Comparison of ENCODE assay signal across 8 cellular contexts in the genomic region with DNA sequence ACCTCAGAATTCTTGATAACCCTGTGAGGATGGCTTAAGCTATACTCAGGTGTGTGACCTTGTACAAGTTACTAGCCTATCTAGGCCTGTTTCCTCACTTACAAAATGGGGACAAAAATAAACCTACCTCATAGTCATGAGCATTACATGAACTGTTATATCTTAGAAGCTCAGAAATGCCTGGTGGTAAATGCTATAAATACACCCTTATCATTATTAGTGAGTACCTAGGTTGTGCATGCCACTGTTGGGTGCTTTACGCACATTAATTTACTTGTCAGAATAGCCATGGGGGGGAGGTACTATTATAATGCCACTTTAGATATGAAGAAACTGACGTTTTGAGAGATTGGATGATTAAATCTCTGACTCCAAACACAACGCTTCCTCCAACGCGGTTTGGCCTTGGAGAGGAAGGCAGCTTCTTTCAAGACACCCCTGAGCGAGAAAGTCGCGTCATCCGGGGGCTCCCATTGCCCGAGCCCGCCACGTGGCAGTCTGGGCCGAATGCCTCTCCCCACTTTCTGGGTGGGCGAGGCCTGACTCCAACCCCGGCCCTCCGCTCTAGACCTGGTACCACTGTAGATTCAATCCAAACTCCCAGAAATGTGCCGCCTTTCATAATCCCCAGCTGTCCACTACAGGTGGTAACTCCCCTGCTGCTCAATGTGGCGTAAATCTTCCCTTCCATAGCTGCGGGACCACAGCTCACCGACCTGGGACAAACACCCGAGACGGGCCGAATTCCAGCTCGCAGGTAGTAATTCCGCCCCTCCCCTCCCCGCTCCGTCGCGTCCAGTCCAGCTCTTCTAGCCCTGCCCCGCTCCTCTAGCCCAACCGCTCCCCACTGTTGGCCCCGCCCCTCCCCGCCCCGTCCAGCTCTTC. TPM values are rescaled to one million over a fixed set of nuclear protein-coding genes. Genes with fewer than 3 reads are reported as not detected.
A peak's percentile ranks its signal among the peaks of the same experiment; 100 is the strongest.
DNase-seq lines count a peak whose midpoint lies in the region; ATAC-seq, FAIRE-seq and TF ChIP-seq lines count a peak whose summit lies in the region.

No MANE protein-coding gene starts in this region.

- H3K27me3 ChIP-seq in parathyroid adenoma (ENCODE audit: control insufficient read depth, insufficient read depth, low read length) (no peaks in the 10 kb centered on the region), upper lobe of right lung (no peaks in the 10 kb centered on the region)

- peak overlapping the region; percentile 96 for H3K4me3 Mint-ChIP-seq in activated T-helper 2 cell treated with anti-CD3 and anti-CD28 coated beads, Interferon-gamma antibody, Interleukin-2, Interleukin-4, amounts not matched to agents 10 μg/mL and 5 μg/mL and 100 μg/mL, durations not matched to agents 14 hours and 24 hours and 36 hours (ENCODE audit: low read depth)

- H3K27ac ChIP-seq in parathyroid adenoma = peak overlapping the region; percentile 56
- peak overlapping the region; percentile 72 for H3K27ac ChIP-seq in upper lobe of right lung

- ATAC-seq in GM18520 (IDR thresholded peaks at IDR 0.05; ENCODE audit: unreplicated experiment) (peak; percentile 24), HG03039 (IDR thresholded peaks at IDR 0.05; ENCODE audit: unreplicated experiment) (peak; percentile 38), upper lobe of right lung (peak; percentile 91)

- H3K4me1 Mint-ChIP-seq in activated T-helper 2 cell treated with anti-CD3 and anti-CD28 coated beads, Interferon-gamma antibody, Interleukin-2, Interleukin-4, amounts not matched to agents 10 μg/mL and 5 μg/mL and 100 μg/mL, durations not matched to agents 14 hours and 24 hours and 36 hours (ENCODE audit: low read depth) = peaks cover 27% of the 10 kb centered on the region

- H3K4me3 ChIP-seq in AG10803 (ENCODE audit: low read length) (peak overlapping the region; percentile 94), parathyroid adenoma (ENCODE audit: low read depth, low read length) (peak overlapping the region; percentile 79), upper lobe of right lung (peak overlapping the region; percentile 67)

- H3K79me2 ChIP-seq in parathyroid adenoma = no peaks in the 10 kb centered on the region

- peak; percentile 36 for DNase-seq in AG10803 (ENCODE audit: low read depth)
- DNase-seq in NCI-H69 (lab: John Stamatoyannopoulos, UW) = peak; percentile 67
- DNase-seq in activated T-helper 2 cell treated with anti-CD3 and anti-CD28 coated beads, Interferon-gamma antibody, Interleukin-2, Interleukin-4, amounts not matched to agents 10 μg/mL and 5 μg/mL and 100 μg/mL, durations not matched to agents 14 hours and 24 hours and 36 hours (ENCODE audit: low spot score) = peak; percentile 62
- DNase-seq in frontal cortex (ENCODE audit: low spot score in 2 of 2) = peak; percentile 34 to 51
- DNase-seq in upper lobe of right lung = no peak

- peaks cover 2% of the 10 kb centered on the region for H3K4me1 ChIP-seq in parathyroid adenoma
- peaks cover 14% of the 10 kb centered on the region for H3K4me1 ChIP-seq in upper lobe of right lung

- intact Hi-C loops in activated T-helper 2 cell treated with anti-CD3 and anti-CD28 coated beads, Interferon-gamma antibody, Interleukin-2, Interleukin-4, amounts not matched to agents 10 μg/mL and 5 μg/mL and 100 μg/mL, durations not matched to agents 14 hours and 24 hours and 36 hours (cut with micrococcal nuclease) = loop anchor here (1.0 to 5.0 kb wide), 4 partner anchors 57 to 1448 kb away; a partner anchor contains a TSS
- intact Hi-C loops in upper lobe of right lung (cut with DNase I) = no loop called here

- no peak for FAIRE-seq in frontal cortex (lab: Jason Lieb, UNC)

- peaks cover 17% of the 10 kb centered on the region for H3K36me3 Mint-ChIP-seq in activated T-helper 2 cell treated with anti-CD3 and anti-CD28 coated beads, Interferon-gamma antibody, Interleukin-2, Interleukin-4, amounts not matched to agents 10 μg/mL and 5 μg/mL and 100 μg/mL, durations not matched to agents 14 hours and 24 hours and 36 hours (ENCODE audit: low read depth)

- H3K27me3 Mint-ChIP-seq in activated T-helper 2 cell treated with anti-CD3 and anti-CD28 coated beads, Interferon-gamma antibody, Interleukin-2, Interleukin-4, amounts not matched to agents 10 μg/mL and 5 μg/mL and 100 μg/mL, durations not matched to agents 14 hours and 24 hours and 36 hours (ENCODE audit: low read depth) = no peaks in the 10 kb centered on the region

- peak overlapping the region; percentile 97 for H3K27ac Mint-ChIP-seq in activated T-helper 2 cell treated with anti-CD3 and anti-CD28 coated beads, Interferon-gamma antibody, Interleukin-2, Interleukin-4, amounts not matched to agents 10 μg/mL and 5 μg/mL and 100 μg/mL, durations not matched to agents 14 hours and 24 hours and 36 hours

- H3K9me3 Mint-ChIP-seq in activated T-helper 2 cell treated with anti-CD3 and anti-CD28 coated beads, Interferon-gamma antibody, Interleukin-2, Interleukin-4, amounts not matched to agents 10 μg/mL and 5 μg/mL and 100 μg/mL, durations not matched to agents 14 hours and 24 hours and 36 hours = no peaks in the 10 kb centered on the region

- peak overlapping the region; percentile 90 for H2AFZ ChIP-seq in parathyroid adenoma

- H3K9me3 ChIP-seq in parathyroid adenoma (ENCODE audit: control insufficient read depth, low read length) (no peaks in the 10 kb centered on the region), upper lobe of right lung (no peaks in the 10 kb centered on the region)

- TF ChIP-seq CTCF in AG10803 (conservative IDR thresholded peaks at IDR 0.05; ENCODE audit: low read length) = no peak
- TF ChIP-seq CTCF in parathyroid adenoma (IDR thresholded peaks at IDR 0.05) = no peak
- TF ChIP-seq CTCF in upper lobe of right lung (IDR thresholded peaks at IDR 0.05) = no peak

- H3K36me3 ChIP-seq in parathyroid adenoma (ENCODE audit: control insufficient read depth, insufficient read depth, low read length) (no peaks in the 10 kb centered on the region), upper lobe of right lung (no peaks in the 10 kb centered on the region)

- peak overlapping the region; percentile 96 for H3K4me2 ChIP-seq in parathyroid adenoma (ENCODE audit: low read length)

- H3K9ac ChIP-seq in parathyroid adenoma = no peak overlapping the region

RNA-seq across cellular contexts. Expression of a gene that starts 0.8 kb away (rescaled TPM):
- total RNA-seq in activated T-helper 2 cell treated with anti-CD3 and anti-CD28 coated beads, Interferon-gamma antibody, Interleukin-2, Interleukin-4, amounts not matched to agents 10 μg/mL and 5 μg/mL and 100 μg/mL, durations not matched to agents 14 hours and 24 hours and 36 hours = 48.0 and 49.0 TPM in 2 replicates
- total RNA-seq in frontal cortex (0.82 TPM), upper lobe of right lung (1.0 TPM)

RNA-seq across cellular contexts. Expression of a gene that starts 43.7 kb away (rescaled TPM):
- total RNA-seq in activated T-helper 2 cell treated with anti-CD3 and anti-CD28 coated beads, Interferon-gamma antibody, Interleukin-2, Interleukin-4, amounts not matched to agents 10 μg/mL and 5 μg/mL and 100 μg/mL, durations not matched to agents 14 hours and 24 hours and 36 hours = 0.18 TPM in 1 of 2 replicates, not detected in the other
- 2.4 TPM for total RNA-seq in frontal cortex
- total RNA-seq in upper lobe of right lung = 2.7 TPM

RNA-seq across cellular contexts. Expression of a gene that starts 48.6 kb away (rescaled TPM):
- 67.0 and 67.8 TPM in 2 replicates for total RNA-seq in activated T-helper 2 cell treated with anti-CD3 and anti-CD28 coated beads, Interferon-gamma antibody, Interleukin-2, Interleukin-4, amounts not matched to agents 10 μg/mL and 5 μg/mL and 100 μg/mL, durations not matched to agents 14 hours and 24 hours and 36 hours
- total RNA-seq in frontal cortex (40.4 TPM), upper lobe of right lung (63.0 TPM)

RNA-seq across cellular contexts. Expression of a gene that starts 56.6 kb away (rescaled TPM):
- 70.1 and 70.6 TPM in 2 replicates for total RNA-seq in activated T-helper 2 cell treated with anti-CD3 and anti-CD28 coated beads, Interferon-gamma antibody, Interleukin-2, Interleukin-4, amounts not matched to agents 10 μg/mL and 5 μg/mL and 100 μg/mL, durations not matched to agents 14 hours and 24 hours and 36 hours
- total RNA-seq in frontal cortex (51.0 TPM), upper lobe of right lung (53.6 TPM)

RNA-seq across cellular contexts. Expression of a gene that starts 56.7 kb away (rescaled TPM):
- total RNA-seq in activated T-helper 2 cell treated with anti-CD3 and anti-CD28 coated beads, Interferon-gamma antibody, Interleukin-2, Interleukin-4, amounts not matched to agents 10 μg/mL and 5 μg/mL and 100 μg/mL, durations not matched to agents 14 hours and 24 hours and 36 hours = 262 and 275 TPM in 2 replicates
- total RNA-seq in frontal cortex = 326 TPM
- 145 TPM for total RNA-seq in upper lobe of right lung

Comparison
In these comparisons a context has a peak if more than half of its experiments do, and no peak if none do; other contexts are left out.
1. ATAC-seq: peak in every context shown above with its lines; median percentile 91 in upper lobe of right lung; 38 in HG03039; 24 in GM18520.
2. RNA of a gene that starts 0.8 kb away (total RNA-seq): 48.0 to 49.0 TPM in activated T-helper 2 cell treated with anti-CD3 and anti-CD28 coated beads, Interferon-gamma antibody, Interleukin-2, Interleukin-4, amounts not matched to agents 10 μg/mL and 5 μg/mL and 100 μg/mL, durations not matched to agents 14 hours and 24 hours and 36 hours; 1.0 TPM in upper lobe of right lung (single experiment) and 0.82 TPM in frontal cortex (single experiment); every median in the first group is over 10 times any median in the second.
3. Peak in every context shown above with its lines, with median percentiles within 50 percentile points of each other: H3K4me3 ChIP-seq.